Comparison of ENCODE assay signal across 8 cellular contexts in genomic region chr13:20702530-20702929, GRCh38. TPM values are rescaled to one million over a fixed set of nuclear protein-coding genes. Genes with fewer than 3 reads are reported as not detected.
DNase-seq lines count a peak whose midpoint lies in the region; ATAC-seq and TF ChIP-seq lines count a peak whose summit lies in the region.

No MANE protein-coding gene starts in this region.

- TF ChIP-seq POLR2A in testis (IDR thresholded peaks at IDR 0.05), result no peak

- peak overlapping the region; percentile 56 for H3K27ac Mint-ChIP-seq in activated CD8-positive, alpha-beta memory T cell treated with anti-CD3 and anti-CD28 coated beads, Interleukin-2, amount 10 ng/mL, durations not matched to agents 7 days and 5 days
- no peak overlapping the region for H3K27ac Mint-ChIP-seq in activated B cell treated with CpG ODN at 0.5 μM for 24 hours

- CTCF ChIA-PET in activated CD8-positive, alpha-beta memory T cell treated with anti-CD3 and anti-CD28 coated beads, Interleukin-2, amount 10 ng/mL, durations not matched to agents 7 days and 5 days (lab: Charles Lee), result interaction anchor here (0.6 to 2.5 kb wide), 6 partner anchors 9 to 206 kb away, joined by 3 to 7 read pairs (median 6); no protein-coding TSS in a partner anchor
- CTCF ChIA-PET in activated B cell treated with CpG ODN at 0.5 μM for 24 hours (lab: Charles Lee), result no interaction called here

- peaks cover 3% of the 10 kb centered on the region for H3K4me1 ChIP-seq in testis

- H3K27me3 ChIP-seq in testis, result no peaks in the 10 kb centered on the region

- TF ChIP-seq CTCF in activated B cell treated with CpG ODN at 0.5 μM for 24 hours (IDR thresholded peaks at IDR 0.05), result no peak
- no peak for TF ChIP-seq CTCF in testis (IDR thresholded peaks at IDR 0.05)

- intact Hi-C loops in activated B cell treated with CpG ODN at 0.5 μM for 24 hours (cut with micrococcal nuclease) (loop anchor here (5.0 to 10.0 kb wide), 6 partner anchors 200 to 965 kb away; partner anchors contain the start of genes GJB2, MRPL57, SKA3 and XPO4), testis (cut with DNase I; ENCODE audit: low total_unique reads) (no loop called here)

- peaks cover 11% of the 10 kb centered on the region for H3K4me1 Mint-ChIP-seq in activated CD8-positive, alpha-beta memory T cell treated with anti-CD3 and anti-CD28 coated beads, Interleukin-2, amount 10 ng/mL, durations not matched to agents 7 days and 5 days
- H3K4me1 Mint-ChIP-seq in activated B cell treated with CpG ODN at 0.5 μM for 24 hours, result peaks cover 14% of the 10 kb centered on the region

- H3K36me3 Mint-ChIP-seq in activated CD8-positive, alpha-beta memory T cell treated with anti-CD3 and anti-CD28 coated beads, Interleukin-2, amount 10 ng/mL, durations not matched to agents 7 days and 5 days, result no peaks in the 10 kb centered on the region
- peaks cover 2% of the 10 kb centered on the region for H3K36me3 Mint-ChIP-seq in activated B cell treated with CpG ODN at 0.5 μM for 24 hours (ENCODE audit: low read depth)

- H3K27me3 Mint-ChIP-seq in activated CD8-positive, alpha-beta memory T cell treated with anti-CD3 and anti-CD28 coated beads, Interleukin-2, amount 10 ng/mL, durations not matched to agents 7 days and 5 days, result peaks cover 30% of the 10 kb centered on the region
- H3K27me3 Mint-ChIP-seq in activated B cell treated with CpG ODN at 0.5 μM for 24 hours, result peaks cover 21% of the 10 kb centered on the region

- H3K4me3 ChIP-seq in iPS-18c (ENCODE audit: insufficient read depth, low read depth, low read length) (peak overlapping the region; percentile 78; the same call in 1 of the 2 replicates), testis (peak overlapping the region; percentile 63 to 68)

- WGBS in testis, 2 donors, result 30 to 41% methylated on average over 9 of the region's 9 CpGs

- peak overlapping the region; percentile 80 for H3K4me3 Mint-ChIP-seq in activated CD8-positive, alpha-beta memory T cell treated with anti-CD3 and anti-CD28 coated beads, Interleukin-2, amount 10 ng/mL, durations not matched to agents 7 days and 5 days
- H3K4me3 Mint-ChIP-seq in activated B cell treated with CpG ODN at 0.5 μM for 24 hours, result peak overlapping the region; percentile 93

- no peak for DNase-seq in activated CD8-positive, alpha-beta memory T cell treated with anti-CD3 and anti-CD28 coated beads, Interleukin-2, amount 10 ng/mL, durations not matched to agents 7 days and 5 days
- no peak for DNase-seq in activated CD8-positive, alpha-beta memory T cell treated with anti-CD3 and anti-CD28 coated beads, Interleukin-2, amount 50 U/mL, for 48 hours
- no peak for DNase-seq in activated B cell treated with CpG ODN at 0.5 μM for 24 hours
- no peak for DNase-seq in testis
- no peak for DNase-seq in ecto neural progenitor cell (ENCODE audit: low spot score)
- no peak for DNase-seq in activated CD4-positive, alpha-beta T cell treated with anti-CD3 and anti-CD28 coated beads for 4 hours
- DNase-seq in kidney glomerular epithelial cell (lab: John Stamatoyannopoulos, UW), result no peak

- H3K27ac ChIP-seq in testis, result peak overlapping the region in 1 of 2 donors; percentile 75

- H3K9me3 ChIP-seq in iPS-18c (ENCODE audit: control insufficient read depth, insufficient read depth, low read length) (no peaks in the 10 kb centered on the region), testis (no peaks in the 10 kb centered on the region)

- no peaks in the 10 kb centered on the region for H3K9me3 Mint-ChIP-seq in activated CD8-positive, alpha-beta memory T cell treated with anti-CD3 and anti-CD28 coated beads, Interleukin-2, amount 10 ng/mL, durations not matched to agents 7 days and 5 days (ENCODE audit: low read depth)
- no peaks in the 10 kb centered on the region for H3K9me3 Mint-ChIP-seq in activated B cell treated with CpG ODN at 0.5 μM for 24 hours

- no peaks in the 10 kb centered on the region for H3K36me3 ChIP-seq in testis (ENCODE audit: low read depth, missing control alignments)

- no peak for ATAC-seq in activated CD8-positive, alpha-beta memory T cell treated with anti-CD3 and anti-CD28 coated beads, Interleukin-2, amount 10 ng/mL, durations not matched to agents 7 days and 5 days
- no peak for ATAC-seq in activated B cell treated with CpG ODN at 0.5 μM for 24 hours (ENCODE audit: low read depth)

- POLR2A ChIA-PET in activated B cell treated with CpG ODN at 0.5 μM for 24 hours (lab: Charles Lee), result no interaction called here

RNA-seq across cellular contexts. Expression of gene IL17D, which starts 1.0 kb away (rescaled TPM):
- total RNA-seq in activated CD8-positive, alpha-beta memory T cell treated with anti-CD3 and anti-CD28 coated beads, Interleukin-2, amount 10 ng/mL, durations not matched to agents 7 days and 5 days, result under 1 TPM; 0.15 to 0.37 TPM
- total RNA-seq in activated B cell treated with CpG ODN at 0.5 μM for 24 hours, result not detected in 2 replicates
- total RNA-seq in testis, result 1 to 10 TPM; 1.6 to 4.8 TPM
- 5.3 TPM for polyA plus RNA-seq in testis (ENCODE audit: insufficient read depth, low read depth, low replicate concordance)
